5 cellular contexts compared by ENCODE assay signal in genomic region chr16:25734473-25735100, GRCh38. TPM values are rescaled to one million over a fixed set of nuclear protein-coding genes. Genes with fewer than 3 reads are reported as not detected.
"Had no signal": no experiment of that assay in that cellular context is flagged by ENCODE, and none has a peak within 500 bp of the region (broad histone marks: within the 10 kb centered on the region; RNA-seq: fewer than 3 reads in every experiment).

No MANE protein-coding gene starts in this region.

- H3K4me3 ChIP-seq: GM23338 had no signal

- DNase-seq: H9, HCEC 1CT, IMR-90 had no signal

RNA-seq across cellular contexts. Expression of gene HS3ST4, which starts 42.8 kb away (rescaled TPM):
- total RNA-seq: HT-29, IMR-90 had no signal
